1 cellular context compared by ENCODE assay signal in genomic region chr19:32652893-32653625, GRCh38.
TF ChIP-seq lines count a peak whose summit lies in the region.

No MANE protein-coding gene starts in this region.

TF ChIP-seq in endothelial cell of umbilical vein, 7 proteins besides CTCF, POLR2A, EP300 and RAD21 (continued from another document):
- TF ChIP-seq GATA2 (IDR thresholded peaks at IDR 0.05; ENCODE audit: insufficient read depth, insufficient read length, low read depth, low read length) (no peak), JUN (IDR thresholded peaks at IDR 0.05; ENCODE audit: borderline replicate concordance, insufficient read depth, insufficient read length, low read depth) (no peak), POLR2AphosphoS5 (IDR thresholded peaks at IDR 0.05; ENCODE audit: insufficient read depth, low read depth, low read length) (no peak), MAX (IDR thresholded peaks at IDR 0.05; ENCODE audit: insufficient read depth, insufficient read length) (no peak), MYC (IDR thresholded peaks at IDR 0.05; ENCODE audit: low read depth, low read length) (no peak), EZH2 (IDR thresholded peaks at IDR 0.05; ENCODE audit: borderline replicate concordance, low read depth, low read length, severe bottlenecking) (no peak)
